1 cellular context compared by ENCODE assay signal in the genomic region with DNA sequence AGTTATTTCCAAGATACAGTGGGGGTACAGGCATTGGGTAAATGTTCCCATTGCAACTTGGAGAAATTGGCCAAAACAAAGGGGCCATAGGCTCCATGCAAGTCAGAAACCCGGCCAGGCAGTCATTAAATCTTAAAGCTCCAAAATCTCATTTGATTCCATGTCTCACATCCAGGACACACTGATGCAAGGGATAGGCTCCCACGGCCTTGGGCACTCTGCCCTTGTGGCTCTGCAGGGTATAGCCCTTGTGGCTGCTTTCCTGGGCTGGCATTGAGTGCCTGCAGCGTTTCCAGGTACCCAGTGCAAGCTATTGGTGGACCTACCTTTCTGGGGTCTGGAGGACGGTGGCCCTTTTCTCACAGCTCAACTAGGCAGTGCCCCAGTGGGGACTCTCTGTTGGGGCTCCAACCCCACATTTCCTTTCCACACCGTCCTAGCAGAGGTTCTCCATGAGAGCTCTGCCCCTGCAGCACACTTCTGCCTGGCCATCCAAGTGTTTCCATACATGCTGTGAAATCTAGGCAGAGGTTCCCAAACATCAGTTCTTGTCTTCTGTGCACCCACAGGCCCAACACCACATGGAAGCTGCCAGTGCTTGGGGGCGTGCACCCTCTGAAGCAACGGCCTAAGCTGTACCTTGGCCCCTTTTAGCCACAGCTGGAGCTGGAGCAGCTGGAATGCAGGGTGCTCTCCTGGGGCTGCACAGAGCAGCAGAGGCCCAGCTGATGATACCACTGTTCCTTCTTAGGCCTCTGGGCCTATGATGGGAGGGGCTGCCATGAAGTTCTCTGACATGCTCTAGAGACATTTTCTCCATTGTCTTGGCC.
TF ChIP-seq lines count a peak whose summit lies in the region.

No MANE protein-coding gene starts in this region.

TF ChIP-seq in HepG2, 621 proteins besides CTCF, POLR2A, EP300 and RAD21 (continued from another document and continues in another):
- TF ChIP-seq ZNF614 (CRISPR knock-in tag; IDR thresholded peaks at IDR 0.05; ENCODE audit: borderline replicate concordance) (peak; percentile 59; the same call in 1 of the 2 replicates), MYNN (CRISPR knock-in tag; IDR thresholded peaks at IDR 0.05; ENCODE audit: low read depth) (no peak), YEATS4 (CRISPR knock-in tag; IDR thresholded peaks at IDR 0.05; ENCODE audit: borderline replicate concordance) (peak; percentile 24; the same call in 1 of the 2 replicates), CHD2 (IDR thresholded peaks at IDR 0.05; ENCODE audit: low read depth, low read length) (no peak), ATF1 (CRISPR knock-in tag; IDR thresholded peaks at IDR 0.05) (no peak), NR2F6 (IDR thresholded peaks at IDR 0.05) (no peak), NR2F6 (CRISPR knock-in tag; IDR thresholded peaks at IDR 0.05) (no peak), ZNF207 (IDR thresholded peaks at IDR 0.05; ENCODE audit: borderline replicate concordance) (no peak), THAP11 (CRISPR knock-in tag; IDR thresholded peaks at IDR 0.05) (no peak), PLSCR1 (CRISPR knock-in tag; IDR thresholded peaks at IDR 0.05; ENCODE audit: borderline replicate concordance) (no peak), MIER2 (CRISPR knock-in tag; IDR thresholded peaks at IDR 0.05) (no peak), ZNF616 (CRISPR knock-in tag; IDR thresholded peaks at IDR 0.05; ENCODE audit: low read depth) (no peak), THAP8 (CRISPR knock-in tag; IDR thresholded peaks at IDR 0.05; ENCODE audit: borderline replicate concordance) (no peak), ZSCAN20 (CRISPR knock-in tag; IDR thresholded peaks at IDR 0.05; ENCODE audit: borderline replicate concordance) (no peak), ZBTB42 (CRISPR knock-in tag; IDR thresholded peaks at IDR 0.05) (peak; percentile 98), ZNF572 (CRISPR knock-in tag; IDR thresholded peaks at IDR 0.05) (no peak), CBX2 (IDR thresholded peaks at IDR 0.05; ENCODE audit: low read depth, low read length) (no peak), CBX2 (CRISPR knock-in tag; IDR thresholded peaks at IDR 0.05; ENCODE audit: low read depth) (no peak), SSRP1 (CRISPR knock-in tag; IDR thresholded peaks at IDR 0.05) (no peak), SIX4 (CRISPR knock-in tag; IDR thresholded peaks at IDR 0.05) (no peak), ZNF17 (CRISPR knock-in tag; IDR thresholded peaks at IDR 0.05) (no peak), ZNF792 (CRISPR knock-in tag; IDR thresholded peaks at IDR 0.05) (no peak), ZNF446 (CRISPR knock-in tag; IDR thresholded peaks at IDR 0.05) (no peak), GRHL1 (CRISPR knock-in tag; conservative IDR thresholded peaks at IDR 0.05) (no peak), MXD3 (CRISPR knock-in tag; IDR thresholded peaks at IDR 0.05) (no peak), ZNF264 (CRISPR knock-in tag; IDR thresholded peaks at IDR 0.05) (0 out of 2 replicates have a peak, but pooled peaks have one; percentile 30), ZBTB37 (CRISPR knock-in tag; IDR thresholded peaks at IDR 0.05) (no peak), PITX1 (CRISPR knock-in tag; IDR thresholded peaks at IDR 0.05) (no peak), HOXA9 (CRISPR knock-in tag; IDR thresholded peaks at IDR 0.05; ENCODE audit: borderline replicate concordance) (no peak), SOX6 (IDR thresholded peaks at IDR 0.05) (no peak), SOX6 (CRISPR knock-in tag; IDR thresholded peaks at IDR 0.05) (peak; percentile 76), ATAD3A (CRISPR knock-in tag; IDR thresholded peaks at IDR 0.05) (no peak), CCAR2 (optimal IDR thresholded peaks at IDR 0.05; ENCODE audit: low read depth, low read length) (no peak), TCF7 (IDR thresholded peaks at IDR 0.05; ENCODE audit: low read depth) (no peak), ZNF839 (CRISPR knock-in tag; IDR thresholded peaks at IDR 0.05; ENCODE audit: borderline replicate concordance) (no peak), DNMT3B (CRISPR knock-in tag; conservative IDR thresholded peaks at IDR 0.05) (no peak), MXI1 (IDR thresholded peaks at IDR 0.05; ENCODE audit: borderline replicate concordance, low read depth, low read length) (peak; percentile 22; the same call in 1 of the 3 replicates), WIZ (CRISPR knock-in tag; IDR thresholded peaks at IDR 0.05) (no peak), PAXIP1 (CRISPR knock-in tag; conservative IDR thresholded peaks at IDR 0.05) (peak; percentile 30), ETV6 (CRISPR knock-in tag; conservative IDR thresholded peaks at IDR 0.05) (no peak), FOSL2 (CRISPR knock-in tag; IDR thresholded peaks at IDR 0.05) (no peak)
- TF ChIP-seq, protein P1, sequence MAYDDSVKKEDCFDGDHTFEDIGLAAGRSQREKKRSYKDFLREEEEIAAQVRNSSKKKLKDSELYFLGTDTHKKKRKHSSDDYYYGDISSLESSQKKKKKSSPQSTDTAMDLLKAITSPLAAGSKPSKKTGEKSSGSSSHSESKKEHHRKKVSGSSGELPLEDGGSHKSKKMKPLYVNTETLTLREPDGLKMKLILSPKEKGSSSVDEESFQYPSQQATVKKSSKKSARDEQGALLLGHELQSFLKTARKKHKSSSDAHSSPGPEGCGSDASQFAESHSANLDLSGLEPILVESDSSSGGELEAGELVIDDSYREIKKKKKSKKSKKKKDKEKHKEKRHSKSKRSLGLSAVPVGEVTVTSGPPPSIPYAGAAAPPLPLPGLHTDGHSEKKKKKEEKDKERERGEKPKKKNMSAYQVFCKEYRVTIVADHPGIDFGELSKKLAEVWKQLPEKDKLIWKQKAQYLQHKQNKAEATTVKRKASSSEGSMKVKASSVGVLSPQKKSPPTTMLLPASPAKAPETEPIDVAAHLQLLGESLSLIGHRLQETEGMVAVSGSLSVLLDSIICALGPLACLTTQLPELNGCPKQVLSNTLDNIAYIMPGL (CRISPR knock-in tag; IDR thresholded peaks at IDR 0.05; ENCODE audit: borderline replicate concordance in 1 of 2, low read depth in 1 of 2), result no peak
- TF ChIP-seq, protein P2, sequence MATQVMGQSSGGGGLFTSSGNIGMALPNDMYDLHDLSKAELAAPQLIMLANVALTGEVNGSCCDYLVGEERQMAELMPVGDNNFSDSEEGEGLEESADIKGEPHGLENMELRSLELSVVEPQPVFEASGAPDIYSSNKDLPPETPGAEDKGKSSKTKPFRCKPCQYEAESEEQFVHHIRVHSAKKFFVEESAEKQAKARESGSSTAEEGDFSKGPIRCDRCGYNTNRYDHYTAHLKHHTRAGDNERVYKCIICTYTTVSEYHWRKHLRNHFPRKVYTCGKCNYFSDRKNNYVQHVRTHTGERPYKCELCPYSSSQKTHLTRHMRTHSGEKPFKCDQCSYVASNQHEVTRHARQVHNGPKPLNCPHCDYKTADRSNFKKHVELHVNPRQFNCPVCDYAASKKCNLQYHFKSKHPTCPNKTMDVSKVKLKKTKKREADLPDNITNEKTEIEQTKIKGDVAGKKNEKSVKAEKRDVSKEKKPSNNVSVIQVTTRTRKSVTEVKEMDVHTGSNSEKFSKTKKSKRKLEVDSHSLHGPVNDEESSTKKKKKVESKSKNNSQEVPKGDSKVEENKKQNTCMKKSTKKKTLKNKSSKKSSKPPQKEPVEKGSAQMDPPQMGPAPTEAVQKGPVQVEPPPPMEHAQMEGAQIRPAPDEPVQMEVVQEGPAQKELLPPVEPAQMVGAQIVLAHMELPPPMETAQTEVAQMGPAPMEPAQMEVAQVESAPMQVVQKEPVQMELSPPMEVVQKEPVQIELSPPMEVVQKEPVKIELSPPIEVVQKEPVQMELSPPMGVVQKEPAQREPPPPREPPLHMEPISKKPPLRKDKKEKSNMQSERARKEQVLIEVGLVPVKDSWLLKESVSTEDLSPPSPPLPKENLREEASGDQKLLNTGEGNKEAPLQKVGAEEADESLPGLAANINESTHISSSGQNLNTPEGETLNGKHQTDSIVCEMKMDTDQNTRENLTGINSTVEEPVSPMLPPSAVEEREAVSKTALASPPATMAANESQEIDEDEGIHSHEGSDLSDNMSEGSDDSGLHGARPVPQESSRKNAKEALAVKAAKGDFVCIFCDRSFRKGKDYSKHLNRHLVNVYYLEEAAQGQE (IDR thresholded peaks at IDR 0.05; ENCODE audit: borderline replicate concordance in 1 of 2, low read depth in 1 of 2, low read length in 2 of 2), result no peak
- TF ChIP-seq, protein P3, sequence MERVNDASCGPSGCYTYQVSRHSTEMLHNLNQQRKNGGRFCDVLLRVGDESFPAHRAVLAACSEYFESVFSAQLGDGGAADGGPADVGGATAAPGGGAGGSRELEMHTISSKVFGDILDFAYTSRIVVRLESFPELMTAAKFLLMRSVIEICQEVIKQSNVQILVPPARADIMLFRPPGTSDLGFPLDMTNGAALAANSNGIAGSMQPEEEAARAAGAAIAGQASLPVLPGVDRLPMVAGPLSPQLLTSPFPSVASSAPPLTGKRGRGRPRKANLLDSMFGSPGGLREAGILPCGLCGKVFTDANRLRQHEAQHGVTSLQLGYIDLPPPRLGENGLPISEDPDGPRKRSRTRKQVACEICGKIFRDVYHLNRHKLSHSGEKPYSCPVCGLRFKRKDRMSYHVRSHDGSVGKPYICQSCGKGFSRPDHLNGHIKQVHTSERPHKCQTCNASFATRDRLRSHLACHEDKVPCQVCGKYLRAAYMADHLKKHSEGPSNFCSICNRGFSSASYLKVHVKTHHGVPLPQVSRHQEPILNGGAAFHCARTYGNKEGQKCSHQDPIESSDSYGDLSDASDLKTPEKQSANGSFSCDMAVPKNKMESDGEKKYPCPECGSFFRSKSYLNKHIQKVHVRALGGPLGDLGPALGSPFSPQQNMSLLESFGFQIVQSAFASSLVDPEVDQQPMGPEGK (CRISPR knock-in tag; IDR thresholded peaks at IDR 0.05), result peak; percentile 77
- TF ChIP-seq, protein P4, sequence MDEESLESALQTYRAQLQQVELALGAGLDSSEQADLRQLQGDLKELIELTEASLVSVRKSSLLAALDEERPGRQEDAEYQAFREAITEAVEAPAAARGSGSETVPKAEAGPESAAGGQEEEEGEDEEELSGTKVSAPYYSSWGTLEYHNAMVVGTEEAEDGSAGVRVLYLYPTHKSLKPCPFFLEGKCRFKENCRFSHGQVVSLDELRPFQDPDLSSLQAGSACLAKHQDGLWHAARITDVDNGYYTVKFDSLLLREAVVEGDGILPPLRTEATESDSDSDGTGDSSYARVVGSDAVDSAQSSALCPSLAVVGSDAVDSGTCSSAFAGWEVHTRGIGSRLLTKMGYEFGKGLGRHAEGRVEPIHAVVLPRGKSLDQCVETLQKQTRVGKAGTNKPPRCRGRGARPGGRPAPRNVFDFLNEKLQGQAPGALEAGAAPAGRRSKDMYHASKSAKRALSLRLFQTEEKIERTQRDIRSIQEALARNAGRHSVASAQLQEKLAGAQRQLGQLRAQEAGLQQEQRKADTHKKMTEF (CRISPR knock-in tag; IDR thresholded peaks at IDR 0.05), result peak; percentile 49; the same call in 1 of the 2 replicates
